In the genomic region with DNA sequence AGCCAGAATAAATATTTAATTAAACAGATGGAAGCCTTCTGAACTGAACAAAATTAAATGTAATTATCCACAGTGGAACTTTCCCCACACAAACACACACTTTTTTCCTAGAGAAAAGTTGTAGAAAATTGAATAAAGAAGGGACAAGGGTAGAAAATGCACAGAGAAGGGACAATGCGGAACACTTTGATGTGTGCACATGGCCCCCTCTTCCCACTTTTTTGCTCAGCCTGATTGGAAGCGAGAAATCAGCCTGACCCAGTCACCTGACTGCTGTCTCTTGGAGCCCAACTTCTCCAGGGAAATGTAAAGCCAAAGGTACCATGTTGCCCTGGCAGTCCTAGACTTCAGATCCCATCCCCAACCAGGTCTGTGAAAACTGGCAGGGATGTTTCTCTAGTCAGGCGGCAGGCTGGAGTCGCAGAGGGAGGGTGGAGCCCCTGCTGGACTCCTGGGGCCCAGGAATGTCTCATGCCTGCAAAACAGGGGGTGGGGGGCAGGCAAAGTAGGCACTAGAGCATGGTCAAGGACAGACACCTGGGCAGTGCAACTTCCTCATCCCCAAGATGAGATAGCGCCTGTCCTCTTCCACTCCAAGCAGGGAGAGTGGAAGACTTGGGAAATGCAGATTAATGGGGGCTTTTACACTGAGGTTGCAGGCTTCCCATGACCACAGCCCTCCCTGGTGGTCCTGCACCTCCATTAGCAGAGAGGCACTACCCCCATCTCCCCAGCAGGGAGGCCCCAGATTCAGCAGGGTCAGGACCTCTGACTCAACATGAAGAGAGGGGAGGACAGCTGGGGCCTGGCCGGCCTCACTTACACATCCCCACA, we compare ENCODE assay signal across 8 cellular contexts. TPM values are rescaled to one million over a fixed set of nuclear protein-coding genes. Genes with fewer than 3 reads are reported as not detected.
A peak's percentile ranks its signal among the peaks of the same experiment; 100 is the strongest.
DNase-seq lines count a peak whose midpoint lies in the region; ATAC-seq and TF ChIP-seq lines count a peak whose summit lies in the region.

No MANE protein-coding gene starts in this region.

- H3K9me3 Mint-ChIP-seq in IgD-negative memory B cell, result no peaks in the 10 kb centered on the region

- H3K36me3 Mint-ChIP-seq in IgD-negative memory B cell, result peaks cover 2% of the 10 kb centered on the region

- H3K4me3 Mint-ChIP-seq in IgD-negative memory B cell, result peak overlapping the region; percentile 54 to 86 (median 68)

- H3K9ac ChIP-seq in mammary epithelial cell (ENCODE audit: insufficient read depth, low read length), result no peak overlapping the region

- H3K4me1 Mint-ChIP-seq in IgD-negative memory B cell, result peaks cover 17 to 36% (median 27%) of the 10 kb centered on the region in 3 donors

- H3K27ac Mint-ChIP-seq in IgD-negative memory B cell, result peak overlapping the region; percentile 92 to 94 (median 92)

- H3K4me1 ChIP-seq in mammary epithelial cell (ENCODE audit: insufficient read depth, low read length) (peaks cover 35% of the 10 kb centered on the region), mesodermal cell (ENCODE audit: control insufficient read depth, insufficient read depth, low read length, poor library complexity, severe bottlenecking) (peaks cover 35% of the 10 kb centered on the region)

- ATAC-seq in left colon (no peak), HG03045 (IDR thresholded peaks at IDR 0.05; ENCODE audit: unreplicated experiment) (no peak), omental fat pad (ENCODE audit: low FRiP score) (no peak)

- TF ChIP-seq CTCF in AG04449 (IDR thresholded peaks at IDR 0.05; ENCODE audit: insufficient read depth, low read length, missing control alignments), result no peak
- peak in 1 of 2 donors; percentile 6 for TF ChIP-seq CTCF in mammary epithelial cell (conservative IDR thresholded peaks at IDR 0.05 in 1 of 2, IDR thresholded peaks at IDR 0.05 in 1 of 2; ENCODE audit: extremely low read depth in 1 of 2, insufficient read depth in 1 of 2, low read depth in 1 of 2, low read length in 2 of 2)
- no peak for TF ChIP-seq CTCF in omental fat pad (IDR thresholded peaks at IDR 0.05)

- H3K4me3 ChIP-seq in AG04449 (ENCODE audit: low read depth, low read length), result peak overlapping the region; percentile 13
- H3K4me3 ChIP-seq in mammary epithelial cell (replicated peaks in 1 of 3; ENCODE audit: insufficient read depth in 1 of 3, low read depth in 2 of 3, low read length in 3 of 3), result no peak overlapping the region
- H3K4me3 ChIP-seq in mesodermal cell (ENCODE audit: extremely low read depth, insufficient read depth, low read length, poor library complexity, severe bottlenecking), result peak overlapping the region; percentile 78

- H3K27ac ChIP-seq in mammary epithelial cell (ENCODE audit: insufficient read depth, low read depth, low read length), result no peak overlapping the region
- peak overlapping the region; percentile 0 for H3K27ac ChIP-seq in mesodermal cell (ENCODE audit: low read depth, low read length, severe bottlenecking)

- dilution Hi-C loops in mammary epithelial cell (cut with HindIII; ENCODE audit: low sequenced_read_pairs), result no loop called here

- no peaks in the 10 kb centered on the region for H3K27me3 ChIP-seq in mammary epithelial cell (ENCODE audit: insufficient read depth, low read length)

- H4K20me1 ChIP-seq in mammary epithelial cell (ENCODE audit: insufficient read depth, low read length), result no peaks in the 10 kb centered on the region

- peaks cover 12% of the 10 kb centered on the region for H3K36me3 ChIP-seq in mammary epithelial cell (ENCODE audit: insufficient read depth, low read length)
- peaks cover 38% of the 10 kb centered on the region for H3K36me3 ChIP-seq in mesodermal cell (ENCODE audit: control insufficient read depth, insufficient read depth, low read length)

- in situ Hi-C loops in mammary epithelial cell (cut with MboI; ENCODE audit: low sequenced_read_pairs in 2 of 2), result no loop called here

- BruUV-seq in mammary epithelial cell (replicated peaks; lab: Mats Ljungman, UMichigan), result no TSS peak

- no peak overlapping the region for H2AFZ ChIP-seq in mammary epithelial cell (ENCODE audit: low read depth, low read length)

- no peaks in the 10 kb centered on the region for H3K27me3 Mint-ChIP-seq in IgD-negative memory B cell

- peaks cover 70% of the 10 kb centered on the region for H3K79me2 ChIP-seq in mammary epithelial cell (ENCODE audit: insufficient read depth, low read length)

- intact Hi-C loops in mammary epithelial cell (cut with micrococcal nuclease) (no loop called here), left colon (cut with DNase I, micrococcal nuclease) (no loop called here)

- H3K9me3 ChIP-seq in mammary epithelial cell (replicated peaks; ENCODE audit: insufficient read depth, low read length) (no peaks in the 10 kb centered on the region), mesodermal cell (ENCODE audit: control insufficient read depth, low read length) (no peaks in the 10 kb centered on the region)

- DNase-seq in AG04449 (ENCODE audit: low read depth, low spot score) (no peak), mammary epithelial cell (no peak), left colon (no peak), cerebellar cortex (ENCODE audit: low spot score) (no peak), omental fat pad (ENCODE audit: low spot score) (no peak)

- POLR2A ChIA-PET in AG04449 (lab: Yijun Ruan, JAX), result interaction anchor here (1.0 kb wide), 1 partner anchor 10 kb away, joined by 3 read pairs; no protein-coding TSS in a partner anchor

- peak overlapping the region; percentile 78 for H3K4me2 ChIP-seq in mammary epithelial cell (ENCODE audit: insufficient read depth, low read depth, low read length)

- WGBS in mammary epithelial cell (ENCODE audit: low coverage, missing lambda C conversion rate), result 85% methylated on average over 6 of the region's 6 CpGs
- WGBS in mesodermal cell (ENCODE audit: insufficient coverage in 2 of 2), 2 experiments, result 21 to 55% methylated on average over 2 to 3 of the region's 6 CpGs

- CTCF ChIA-PET in AG04449 (lab: Yijun Ruan, JAX), result interaction anchor here (1.0 to 19.7 kb wide), 4 partner anchors 8 to 28 kb away, joined by 3 to 551 read pairs (median 28); a partner anchor contains a TSS
- CTCF ChIA-PET in mammary epithelial cell (lab: Charles Lee; ENCODE audit: low non-redundant PET), result no interaction called here

RNA-seq across cellular contexts. Expression of a gene that starts 2.8 kb away (rescaled TPM):
- polyA plus RNA-seq in IgD-negative memory B cell (110 TPM), mammary epithelial cell (145 TPM)
- total RNA-seq in mammary epithelial cell (100 to 1,000 TPM; 113 to 169 TPM), left colon (100 to 1,000 TPM; 179 to 205 TPM), omental fat pad (100 to 1,000 TPM in 3 of 4 donors, 10 to 100 TPM in 1; 96.8 to 144 (median 131) TPM)
- polyA minus RNA-seq in mammary epithelial cell, result 269 TPM
- polyA plus RNA-seq in mesodermal cell (2013, experiment 1 of 2), result 131 TPM
- polyA plus RNA-seq in mesodermal cell (2013, experiment 2 of 2), result 131 TPM

RNA-seq across cellular contexts. Expression of a gene that starts 10.3 kb away (rescaled TPM):
- 0.11 TPM for polyA plus RNA-seq in IgD-negative memory B cell
- 1 to 10 TPM in 1 of 2 donors, under 1 TPM in 1; 0.67 to 1.5 TPM for total RNA-seq in mammary epithelial cell
- 1.1 TPM for polyA plus RNA-seq in mammary epithelial cell
- polyA minus RNA-seq in mammary epithelial cell, result not detected
- 0.15 TPM for polyA plus RNA-seq in mesodermal cell (2013, experiment 1 of 2)
- 0.20 TPM for polyA plus RNA-seq in mesodermal cell (2013, experiment 2 of 2)
- not detected for total RNA-seq in left colon
- 10 to 100 TPM in 1 of 4 donors, 1 to 10 TPM in 2, under 1 TPM in 1; 0.79 to 26.4 (median 5.6) TPM for total RNA-seq in omental fat pad

RNA-seq across cellular contexts. Expression of a gene that starts 34.9 kb away (rescaled TPM):
- polyA plus RNA-seq in IgD-negative memory B cell (2.3 TPM), mammary epithelial cell (16.5 TPM)
- total RNA-seq in mammary epithelial cell (10 to 100 TPM; 17.6 to 30.2 TPM), left colon (10 to 100 TPM; 43.5 to 50.4 TPM), omental fat pad (10 to 100 TPM; 15.5 to 35.4 (median 33.2) TPM)
- polyA minus RNA-seq in mammary epithelial cell, result 37.4 TPM
- 9.3 TPM for polyA plus RNA-seq in mesodermal cell (2013, experiment 1 of 2)
- polyA plus RNA-seq in mesodermal cell (2013, experiment 2 of 2), result 8.0 TPM

RNA-seq across cellular contexts. Expression of a gene that starts 36.4 kb away (rescaled TPM):
- polyA plus RNA-seq in IgD-negative memory B cell (36.2 TPM), mammary epithelial cell (12.2 TPM)
- total RNA-seq in mammary epithelial cell (10 to 100 TPM in 1 of 2 donors, 1 to 10 TPM in 1; 9.4 to 16.3 TPM), left colon (10 to 100 TPM; 18.9 to 19.0 TPM), omental fat pad (10 to 100 TPM in 3 of 4 donors, 1 to 10 TPM in 1; 6.2 to 20.6 (median 16.2) TPM)
- polyA minus RNA-seq in mammary epithelial cell, result 31.7 TPM
- 23.6 TPM for polyA plus RNA-seq in mesodermal cell (2013, experiment 1 of 2)
- polyA plus RNA-seq in mesodermal cell (2013, experiment 2 of 2), result 21.8 TPM

RNA-seq across cellular contexts. Expression of a gene that starts 45.6 kb away (rescaled TPM):
- polyA plus RNA-seq in IgD-negative memory B cell, result 19.8 TPM
- 10 to 100 TPM; 30.3 TPM for total RNA-seq in mammary epithelial cell
- polyA plus RNA-seq in mammary epithelial cell, result 21.0 TPM
- 48.0 TPM for polyA minus RNA-seq in mammary epithelial cell
- polyA plus RNA-seq in mesodermal cell (2013, experiment 1 of 2), result 39.5 TPM
- 37.1 TPM for polyA plus RNA-seq in mesodermal cell (2013, experiment 2 of 2)
- total RNA-seq in left colon, result 10 to 100 TPM; 35.7 to 38.9 TPM
- total RNA-seq in omental fat pad, result 10 to 100 TPM; 23.7 to 32.9 (median 27.8) TPM

Comparison
In these comparisons a context has a peak if more than half of its experiments do, and no peak if none do; other contexts are left out.
1. H3K4me3 ChIP-seq: peak in AG04449 (single experiment) and mesodermal cell (single experiment); none in mammary epithelial cell (0 of 3).